In the genomic region with DNA sequence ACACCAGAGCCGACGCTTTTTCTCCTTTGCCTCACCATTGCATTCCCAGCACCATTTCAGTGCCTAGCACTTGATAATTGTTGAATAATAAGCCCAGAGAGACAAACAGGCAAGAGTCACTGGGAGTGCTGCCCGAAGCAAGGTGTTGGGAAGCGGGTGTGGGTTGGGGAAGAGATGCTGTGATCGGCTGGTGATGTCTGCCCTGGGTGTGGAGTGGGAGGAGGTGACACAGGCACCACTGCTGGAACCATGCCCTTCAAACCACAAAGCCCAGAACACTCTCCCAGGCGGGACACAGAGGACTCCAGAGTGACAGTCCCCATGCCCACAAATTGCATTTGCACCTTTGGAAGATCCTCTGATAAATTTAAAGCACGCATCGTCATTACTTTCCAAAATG, we compare ENCODE assay signal across 21 cellular contexts.
"Had no signal": no experiment of that assay in that cellular context is flagged by ENCODE, and none has a peak within 500 bp of the region (broad histone marks: within the 10 kb centered on the region; RNA-seq: fewer than 3 reads in every experiment).

No MANE protein-coding gene starts in this region.

- H3K4me3 ChIP-seq: coronary artery, esophagus muscularis mucosa, gastrocnemius medialis, lung, pancreas, smooth muscle cell had no signal

- H3K4me1 ChIP-seq: gastrocnemius medialis, pancreas had no signal

- H3K27ac ChIP-seq: coronary artery, epithelial cell of prostate, esophagus muscularis mucosa, gastrocnemius medialis, pancreas had no signal

- ATAC-seq: gastrocnemius medialis; left colon; left ventricle myocardium superior; naive thymus-derived CD4-positive, alpha-beta T cell; pancreas had no signal

- H3K4me1 Mint-ChIP-seq: immature natural killer cell had no signal

- DNase-seq: effector CD8-positive, alpha-beta T cell; gastrocnemius medialis; immature natural killer cell; left colon; left ventricle myocardium superior; mesenchymal stem cell; midbrain; naive thymus-derived CD4-positive, alpha-beta T cell; nucleus accumbens; pancreas; stimulated activated CD4-positive, alpha-beta T cell treated with anti-CD3 and anti-CD28 coated beads, Interleukin-2, amount 100 ng/mL, for 48 hours; stimulated activated naive CD4-positive, alpha-beta T cell treated with Interleukin-2 at 50 U/mL for 16 hours; trophoblast cell had no signal

- H3K36me3 Mint-ChIP-seq: immature natural killer cell; naive thymus-derived CD4-positive, alpha-beta T cell had no signal

- H3K36me3 ChIP-seq: esophagus muscularis mucosa, gastrocnemius medialis, pancreas had no signal

- H3K4me3 Mint-ChIP-seq: immature natural killer cell; naive thymus-derived CD4-positive, alpha-beta T cell; neural crest cell had no signal

- FAIRE-seq: keratinocyte, pancreas had no signal

- H3K27me3 Mint-ChIP-seq: naive thymus-derived CD4-positive, alpha-beta T cell; progenitor cell of endocrine pancreas had no signal

- H3K9me3 Mint-ChIP-seq: immature natural killer cell had no signal

- H3K27ac Mint-ChIP-seq: naive thymus-derived CD4-positive, alpha-beta T cell; progenitor cell of endocrine pancreas had no signal

- H3K9me3 ChIP-seq: esophagus muscularis mucosa, gastrocnemius medialis, pancreas had no signal

- H3K27me3 ChIP-seq: esophagus muscularis mucosa, gastrocnemius medialis, pancreas had no signal

- H3K4me2 ChIP-seq: smooth muscle cell had no signal
